1 cellular context compared by ENCODE assay signal in genomic region chr18:46917808-46918600, GRCh38.
TF ChIP-seq lines count a peak whose summit lies in the region.

No MANE protein-coding gene starts in this region.

TF ChIP-seq in GM12878, 131 proteins besides CTCF, POLR2A, EP300 and RAD21:
- peak; percentile 43; the same call in 1 of the 2 replicates for TF ChIP-seq MLLT1 (IDR thresholded peaks at IDR 0.05)
- TF ChIP-seq ZZZ3 (IDR thresholded peaks at IDR 0.05; ENCODE audit: control insufficient read depth, insufficient read length, low read depth): no peak
- no peak for TF ChIP-seq CHD4 (IDR thresholded peaks at IDR 0.05)
- no peak for TF ChIP-seq SMAD1 (IDR thresholded peaks at IDR 0.05; ENCODE audit: low read depth, partially characterized antibody)
- TF ChIP-seq JUNB (IDR thresholded peaks at IDR 0.05): no peak
- TF ChIP-seq ESRRA (IDR thresholded peaks at IDR 0.05; ENCODE audit: low read length): peak; percentile 89; the same call in 1 of the 2 replicates
- TF ChIP-seq EED (IDR thresholded peaks at IDR 0.05; ENCODE audit: low read depth): 0 out of 2 replicates have a peak, but pooled peaks have one; percentile 0
- TF ChIP-seq SMAD5 (IDR thresholded peaks at IDR 0.05; ENCODE audit: low read depth): no peak
- TF ChIP-seq HSF1 (IDR thresholded peaks at IDR 0.05; ENCODE audit: low read depth, low read length): no peak
- TF ChIP-seq SRF (IDR thresholded peaks at IDR 0.05; ENCODE audit: low read depth in 2 of 2, low read length in 2 of 2): 0 out of 4 replicates have a peak, but pooled peaks of 1 of the 2 experiments have one; percentile 30
TF ChIP-seq in GM12878: peak in this region for 4.
